In the genomic region with DNA sequence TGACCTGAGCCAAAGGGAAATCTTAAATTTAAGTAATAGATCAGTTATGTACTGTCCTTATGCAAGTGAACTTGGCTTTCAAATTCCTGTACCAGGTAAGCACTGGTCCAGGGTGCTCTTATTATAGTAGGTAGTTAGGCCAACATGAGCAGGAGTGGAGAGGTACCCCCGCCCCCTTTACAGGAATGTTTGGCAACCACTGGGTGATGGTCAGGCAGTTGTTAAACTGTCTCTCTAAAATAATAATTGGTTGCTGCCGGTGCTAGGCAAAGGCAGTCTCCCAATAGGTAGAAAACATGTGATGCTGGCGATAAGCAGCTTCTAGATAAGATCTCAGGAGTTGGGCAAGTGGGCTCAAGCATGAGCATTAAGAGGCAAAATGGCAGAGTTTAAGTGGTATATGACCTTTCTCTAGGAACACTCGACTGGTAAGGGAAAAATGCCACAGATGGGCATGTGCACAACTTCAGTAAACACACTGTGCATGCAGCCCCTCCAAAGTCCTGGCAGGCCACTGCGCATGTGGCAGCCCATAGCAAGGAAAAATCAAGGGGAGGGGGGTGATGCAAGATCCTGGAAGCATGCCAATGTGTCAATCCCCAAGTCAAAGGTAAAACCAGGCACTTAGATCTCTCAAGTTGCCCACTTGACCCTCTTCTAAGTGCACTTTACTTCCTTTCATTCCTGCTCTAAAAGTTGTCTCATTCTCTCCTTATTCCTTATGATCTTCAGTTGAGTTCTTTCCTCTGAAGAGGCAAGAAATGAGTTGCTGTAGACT, we compare ENCODE assay signal across 1 cellular context.
TF ChIP-seq lines count a peak whose summit lies in the region.

No MANE protein-coding gene starts in this region.

TF ChIP-seq in H1, 55 proteins besides CTCF, POLR2A, EP300 and RAD21:
- TF ChIP-seq RXRA (IDR thresholded peaks at IDR 0.05; ENCODE audit: insufficient read depth, low read depth, low read length) (no peak), TCF12 (IDR thresholded peaks at IDR 0.05; ENCODE audit: low read depth, low read length) (no peak), ATF3 (IDR thresholded peaks at IDR 0.05; ENCODE audit: insufficient read depth, low read depth, low read length) (no peak)
